9 cellular contexts compared by ENCODE assay signal in the genomic region with DNA sequence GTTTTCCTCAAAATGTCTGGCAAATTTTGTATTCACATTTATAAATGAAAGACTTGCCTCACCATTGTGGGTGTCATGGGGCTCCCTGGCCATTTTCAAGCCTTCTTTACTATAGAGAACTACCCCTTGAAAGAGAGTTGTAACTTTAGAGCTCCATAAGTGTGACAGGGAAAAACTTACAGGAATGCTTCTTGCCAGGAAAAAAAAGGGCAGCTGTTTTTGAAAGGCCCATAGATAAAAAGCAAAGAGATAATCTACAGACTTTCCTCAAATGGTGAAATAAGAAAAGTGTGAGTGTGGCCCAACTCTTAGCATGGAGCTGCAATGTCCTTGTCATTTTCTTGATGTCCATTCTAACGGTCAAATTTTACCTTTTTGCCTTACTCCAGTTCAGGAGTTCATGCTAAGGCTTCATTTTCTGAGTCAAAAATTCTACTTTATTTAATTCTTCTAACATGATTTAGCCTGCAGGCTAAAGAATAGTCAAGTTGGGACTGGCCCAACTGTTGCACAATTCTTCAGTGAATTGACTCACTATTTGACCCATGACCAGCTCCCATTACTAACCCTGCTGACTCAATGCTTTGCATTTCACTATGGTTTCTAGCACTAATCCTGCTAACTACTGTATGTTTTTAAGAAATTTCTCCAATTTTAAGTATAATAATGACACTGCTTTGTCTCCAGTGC. TPM values are rescaled to one million over a fixed set of nuclear protein-coding genes. Genes with fewer than 3 reads are reported as not detected.
A peak's percentile ranks its signal among the peaks of the same experiment; 100 is the strongest.
DNase-seq lines count a peak whose midpoint lies in the region; ATAC-seq, FAIRE-seq and TF ChIP-seq lines count a peak whose summit lies in the region.
"Had no signal": no experiment of that assay in that cellular context is flagged by ENCODE, and none has a peak within 500 bp of the region (broad histone marks: within the 10 kb centered on the region; RNA-seq: fewer than 3 reads in every experiment).

No MANE protein-coding gene starts in this region.

- intact Hi-C loops in Calu3 (cut with micrococcal nuclease; ENCODE audit: unreplicated experiment), result loop anchor here (5.0 kb wide), 2 partner anchors 40 to 50 kb away; a partner anchor contains a TSS

- H3K27me3 Mint-ChIP-seq in Calu3 (ENCODE audit: unreplicated experiment), result no peaks in the 10 kb centered on the region

- TF ChIP-seq CTCF in Calu3 (IDR thresholded peaks at IDR 0.05; ENCODE audit: unreplicated experiment) (no peak), omental fat pad (IDR thresholded peaks at IDR 0.05) (no peak)

- no peak for TF ChIP-seq POLR2A in GM12892 (IDR thresholded peaks at IDR 0.05; ENCODE audit: low read depth, low read length)

- H3K36me3 Mint-ChIP-seq in Calu3 (ENCODE audit: insufficient read depth, unreplicated experiment), result peaks cover 4% of the 10 kb centered on the region

- H3K9me3 Mint-ChIP-seq in Calu3 (ENCODE audit: low read depth, unreplicated experiment), result no peaks in the 10 kb centered on the region

- CTCF ChIA-PET in Calu3 (lab: Charles Lee), result no interaction called here

- ATAC-seq in omental fat pad (ENCODE audit: low FRiP score) (peak; percentile 97), HG03159 (IDR thresholded peaks at IDR 0.05; ENCODE audit: unreplicated experiment) (no peak)

- DNase-seq in Calu3 (peak; percentile 48), NCI-H226 (peak; percentile 74), epidermal melanocyte (ENCODE audit: insufficient read length, low spot score) (peak; percentile 68), omental fat pad (ENCODE audit: low spot score) (peak; percentile 67), iPS-NIHi7 (ENCODE audit: extremely low spot score) (no peak), GM12892 (ENCODE audit: insufficient read length) (no peak), NCI-H2227 (lab: John Stamatoyannopoulos, UW; ENCODE audit: unreplicated experiment) (no peak)
- DNase-seq: NCI-H1436 had no signal

- no peak overlapping the region for H3K27ac Mint-ChIP-seq in Calu3 (ENCODE audit: unreplicated experiment)

- H3K4me3 Mint-ChIP-seq in Calu3 (ENCODE audit: low read depth, unreplicated experiment), result no peak overlapping the region

- BruUV-seq in Calu3 (replicated peaks; lab: Mats Ljungman, UMichigan), result no TSS peak

- FAIRE-seq in GM12892 (lab: Jason Lieb, UNC), result no peak

- peaks cover 11% of the 10 kb centered on the region for H3K4me1 Mint-ChIP-seq in Calu3 (ENCODE audit: low read depth, unreplicated experiment)

RNA-seq across cellular contexts. Expression of a gene that starts 41.2 kb away (rescaled TPM):
- 29.3 and 33.8 TPM in 2 replicates for total RNA-seq in Calu3 (2022)
- total RNA-seq in omental fat pad, result 100 to 1,000 TPM in 3 of 4 donors, 10 to 100 TPM in 1; 51.4 to 130 (median 115) TPM
- 33.2 TPM for polyA plus RNA-seq in GM12892 (2012; ENCODE audit: missing spikeins)

Comparison
In these comparisons a context has a peak if more than half of its experiments do, and no peak if none do; other contexts are left out.
1. DNase-seq: peak in Calu3 (single experiment), NCI-H226 (single experiment), epidermal melanocyte (single experiment) and omental fat pad (single experiment); none in iPS-NIHi7 (single experiment), GM12892 (single experiment) and NCI-H2227 (single experiment).